In genomic region chr11:46976182-46976854, GRCh38 we compare ENCODE assay signal across 1 cellular context.
A peak's percentile ranks its signal among the peaks of the same experiment; 100 is the strongest.
TF ChIP-seq lines count a peak whose summit lies in the region.

No MANE protein-coding gene starts in this region.

TF ChIP-seq in GM12878, 131 proteins besides CTCF, POLR2A, EP300 and RAD21 (continued from another document):
- TF ChIP-seq, protein P1, sequence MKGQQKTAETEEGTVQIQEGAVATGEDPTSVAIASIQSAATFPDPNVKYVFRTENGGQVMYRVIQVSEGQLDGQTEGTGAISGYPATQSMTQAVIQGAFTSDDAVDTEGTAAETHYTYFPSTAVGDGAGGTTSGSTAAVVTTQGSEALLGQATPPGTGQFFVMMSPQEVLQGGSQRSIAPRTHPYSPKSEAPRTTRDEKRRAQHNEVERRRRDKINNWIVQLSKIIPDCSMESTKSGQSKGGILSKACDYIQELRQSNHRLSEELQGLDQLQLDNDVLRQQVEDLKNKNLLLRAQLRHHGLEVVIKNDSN (IDR thresholded peaks at IDR 0.05; ENCODE audit: borderline replicate concordance, extremely low read length, insufficient read depth, low read depth, low read length) = no peak
- TF ChIP-seq ZNF274 (IDR thresholded peaks at IDR 0.05; ENCODE audit: insufficient read depth, insufficient read length) (no peak), SREBF1 (IDR thresholded peaks at IDR 0.05; ENCODE audit: low read length) (no peak), NBN (IDR thresholded peaks at IDR 0.05) (no peak), SMAD5 (IDR thresholded peaks at IDR 0.05; ENCODE audit: low read depth) (no peak), NR2C1 (IDR thresholded peaks at IDR 0.05) (no peak), IRF4 (IDR thresholded peaks at IDR 0.05; ENCODE audit: low read depth, low read length) (peak; percentile 74; the same call in 1 of the 2 replicates), BACH1 (IDR thresholded peaks at IDR 0.05; ENCODE audit: borderline replicate concordance) (no peak), SP1 (IDR thresholded peaks at IDR 0.05; ENCODE audit: low read depth, low read length) (no peak), TBL1XR1 (IDR thresholded peaks at IDR 0.05; ENCODE audit: low read depth, low read length) (no peak), ZBTB11 (CRISPR knock-in tag; IDR thresholded peaks at IDR 0.05) (no peak), HCFC1 (IDR thresholded peaks at IDR 0.05; ENCODE audit: low read length) (no peak), ZBTB33 (IDR thresholded peaks at IDR 0.05) (no peak), HDGF (IDR thresholded peaks at IDR 0.05) (no peak), BCL11A (IDR thresholded peaks at IDR 0.05; ENCODE audit: low read depth, low read length) (0 out of 2 replicates have a peak, but pooled peaks have one; percentile 45), FOXM1 (IDR thresholded peaks at IDR 0.05; ENCODE audit: low read depth, low read length) (peak; percentile 84; the same call in 1 of the 2 replicates), TCF7 (IDR thresholded peaks at IDR 0.05; ENCODE audit: borderline replicate concordance) (no peak; the same call in 1 of the 2 replicates), BRCA1 (IDR thresholded peaks at IDR 0.05; ENCODE audit: low read depth, low read length) (no peak), MTA2 (IDR thresholded peaks at IDR 0.05; ENCODE audit: low read depth) (peak; percentile 76), YBX1 (IDR thresholded peaks at IDR 0.05) (no peak)
- TF ChIP-seq, protein P2, sequence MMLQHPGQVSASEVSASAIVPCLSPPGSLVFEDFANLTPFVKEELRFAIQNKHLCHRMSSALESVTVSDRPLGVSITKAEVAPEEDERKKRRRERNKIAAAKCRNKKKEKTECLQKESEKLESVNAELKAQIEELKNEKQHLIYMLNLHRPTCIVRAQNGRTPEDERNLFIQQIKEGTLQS (IDR thresholded peaks at IDR 0.05; ENCODE audit: borderline replicate concordance, extremely low read depth, low read depth, low read length) = no peak
TF ChIP-seq in GM12878: peak in this region for 32.
